10 cellular contexts compared by ENCODE assay signal in the genomic region with DNA sequence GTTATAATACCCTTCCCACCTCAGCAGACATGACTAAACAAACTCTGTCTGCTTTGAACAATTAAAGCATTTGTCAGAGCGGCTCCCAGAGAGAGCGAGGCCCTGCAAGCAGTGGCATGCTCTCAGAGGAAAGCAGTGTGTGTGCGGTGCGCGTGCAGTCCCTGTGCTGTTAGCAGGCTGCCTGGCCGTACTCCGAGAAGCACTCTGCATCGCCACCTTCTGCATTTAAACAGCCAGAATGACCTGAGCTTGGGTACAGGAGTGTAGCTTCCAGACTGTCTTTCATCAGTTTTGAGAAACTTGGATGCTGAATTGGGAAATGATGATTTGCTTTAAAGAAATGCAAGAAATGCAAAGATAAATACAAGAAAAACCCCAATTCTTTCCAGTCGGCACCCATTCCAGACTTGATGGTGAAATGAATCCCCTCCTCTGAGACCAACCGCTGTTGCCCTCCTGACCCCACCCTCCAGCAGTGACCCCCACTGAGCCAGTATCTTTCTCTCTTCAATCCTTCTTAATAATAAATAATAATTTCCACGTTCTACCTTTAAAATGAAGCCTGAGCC.
DNase-seq lines count a peak whose midpoint lies in the region; ATAC-seq and TF ChIP-seq lines count a peak whose summit lies in the region.
"Had no signal": no experiment of that assay in that cellular context is flagged by ENCODE, and none has a peak within 500 bp of the region (broad histone marks: within the 10 kb centered on the region; RNA-seq: fewer than 3 reads in every experiment).

No MANE protein-coding gene starts in this region.

- no peaks in the 10 kb centered on the region for H3K9me2 ChIP-seq in GM23338 (ENCODE audit: insufficient read depth)

- H2AFZ ChIP-seq in GM23338 (no peak overlapping the region), smooth muscle cell (ENCODE audit: low read depth) (no peak overlapping the region)

- H3K36me3 ChIP-seq in GM23338 (ENCODE audit: insufficient read depth), result no peaks in the 10 kb centered on the region
- no peaks in the 10 kb centered on the region for H3K36me3 ChIP-seq in heart left ventricle
- no peaks in the 10 kb centered on the region for H3K36me3 ChIP-seq in smooth muscle cell (ENCODE audit: low read depth)

- WGBS in heart left ventricle, 4 donors, result 45 to 68% (median 64%) methylated on average over 11 of the region's 11 CpGs
- WGBS in smooth muscle cell (ENCODE audit: low lambda C conversion rate), result 14% methylated on average over 11 of the region's 11 CpGs

- H3K4me1 ChIP-seq in GM23338 (ENCODE audit: insufficient read depth), result no peaks in the 10 kb centered on the region
- peaks cover 0 to 34% (median 11%) of the 10 kb centered on the region in 12 donors for H3K4me1 ChIP-seq in heart left ventricle
- H3K4me1 ChIP-seq in smooth muscle cell (ENCODE audit: low read depth), result peaks cover 15% of the 10 kb centered on the region

- DNase-seq in GM23338 (ENCODE audit: low spot score), result no peak
- peak in 4 of 5 donors; percentile 47 to 82 (median 76) for DNase-seq in heart left ventricle
- DNase-seq in smooth muscle cell (lab: John Stamatoyannopoulos, UW; ENCODE audit: unreplicated experiment), result no peak
- DNase-seq in SKM-1 (lab: John Stamatoyannopoulos, UW; ENCODE audit: unreplicated experiment), result no peak
- DNase-seq in HEK293T (ENCODE audit: extremely low spot score), result no peak
- DNase-seq: activated B cell treated with CpG ODN at 0.5 μM for 24 hours, naive B cell had no signal

- no peaks in the 10 kb centered on the region for H3K9me3 ChIP-seq in heart left ventricle
- no peaks in the 10 kb centered on the region for H3K9me3 ChIP-seq in smooth muscle cell (replicated peaks; ENCODE audit: low read depth)

- no peak overlapping the region for H3K27ac ChIP-seq in GM23338 (ENCODE audit: low read depth)
- peak overlapping the region in 4 of 12 donors; percentile 7 to 37 (median 14) for H3K27ac ChIP-seq in heart left ventricle
- peak overlapping the region; percentile 85 for H3K27ac ChIP-seq in smooth muscle cell (ENCODE audit: low read depth)

- peaks cover 13% of the 10 kb centered on the region for H3K27me3 Mint-ChIP-seq in GM23338 (ENCODE audit: insufficient read depth, low read depth, poor library complexity)
- H3K27me3 Mint-ChIP-seq: activated B cell treated with CpG ODN at 0.5 μM for 24 hours, naive B cell had no signal

- H3K9me3 Mint-ChIP-seq in GM23338, result no peaks in the 10 kb centered on the region
- H3K9me3 Mint-ChIP-seq: activated B cell treated with CpG ODN at 0.5 μM for 24 hours had no signal

- ATAC-seq in GM23338, result peak; percentile 22; the same call in 1 of the 3 replicates
- ATAC-seq in SK-N-SH treated with all-trans-retinoic acid at 6 μM for 48 hours, result peak; percentile 90
- ATAC-seq in heart left ventricle, result peak; percentile 78 to 89 (median 84)
- ATAC-seq in HG03520 (IDR thresholded peaks at IDR 0.05; ENCODE audit: unreplicated experiment), result no peak
- no peak for ATAC-seq in GM19023 (IDR thresholded peaks at IDR 0.05; ENCODE audit: unreplicated experiment)

- H4K20me1 ChIP-seq in GM23338 (replicated peaks; ENCODE audit: insufficient read depth), result no peaks in the 10 kb centered on the region
- no peaks in the 10 kb centered on the region for H4K20me1 ChIP-seq in smooth muscle cell (ENCODE audit: low read depth)

- H3K79me2 ChIP-seq in GM23338 (replicated peaks; ENCODE audit: insufficient read depth) (no peaks in the 10 kb centered on the region), smooth muscle cell (ENCODE audit: low read depth) (no peaks in the 10 kb centered on the region)

- H3K9ac ChIP-seq in smooth muscle cell (ENCODE audit: low read depth), result no peak overlapping the region

- no peak overlapping the region for H3K4me3 Mint-ChIP-seq in GM23338
- H3K4me3 Mint-ChIP-seq: activated B cell treated with CpG ODN at 0.5 μM for 24 hours, naive B cell had no signal

- H3K27me3 ChIP-seq in GM23338 (ENCODE audit: insufficient read depth) (no peaks in the 10 kb centered on the region), heart left ventricle (no peaks in the 10 kb centered on the region), smooth muscle cell (ENCODE audit: low read depth) (no peaks in the 10 kb centered on the region)

- no peak overlapping the region for H3K4me2 ChIP-seq in GM23338
- peak overlapping the region; percentile 62 for H3K4me2 ChIP-seq in smooth muscle cell

- POLR2A ChIA-PET in HEK293T (lab: Yijun Ruan, JAX), result no interaction called here

- H3F3A ChIP-seq in GM23338 (replicated peaks; ENCODE audit: low read depth) (no peaks in the 10 kb centered on the region), smooth muscle cell (ENCODE audit: low read depth) (peaks cover 8% of the 10 kb centered on the region)

- CTCF ChIA-PET in HEK293T (lab: Yijun Ruan, JAX), result no interaction called here

- TF ChIP-seq CTCF in GM23338 (conservative IDR thresholded peaks at IDR 0.05; ENCODE audit: low read depth in 2 of 2) (peak in 1 of 2 experiments; percentile 32; a peak in 2 of 4 replicates), heart left ventricle (IDR thresholded peaks at IDR 0.05) (peak in 4 of 12 donors; percentile 8 to 26 (median 17)), smooth muscle cell (IDR thresholded peaks at IDR 0.05; ENCODE audit: borderline replicate concordance, insufficient read depth, poor library complexity, severe bottlenecking) (no peak)

- H3K4me3 ChIP-seq in GM23338 (no peak overlapping the region), heart left ventricle (no peak overlapping the region), smooth muscle cell (no peak overlapping the region)

- H3K4me1 Mint-ChIP-seq in GM23338, result no peaks in the 10 kb centered on the region; the same call in 2 of the 3 replicates
- H3K4me1 Mint-ChIP-seq: activated B cell treated with CpG ODN at 0.5 μM for 24 hours, naive B cell had no signal

- intact Hi-C loops in heart left ventricle (cut with DNase I), result loop anchor here in 2 of 10 donors (10.0 kb wide), 2 partner anchors 65 to 135 kb away; no protein-coding TSS in a partner anchor

- no peak overlapping the region for H3K27ac Mint-ChIP-seq in GM23338
- H3K27ac Mint-ChIP-seq: activated B cell treated with CpG ODN at 0.5 μM for 24 hours had no signal

- no peaks in the 10 kb centered on the region for H3K36me3 Mint-ChIP-seq in GM23338 (ENCODE audit: low read depth)

- no peak for TF ChIP-seq POLR2A in heart left ventricle (IDR thresholded peaks at IDR 0.05)

TF ChIP-seq in GM23338, 12 proteins besides CTCF, POLR2A, EP300 and RAD21 (continues in another document):
- TF ChIP-seq STAT1 (IDR thresholded peaks at IDR 0.05; ENCODE audit: unreplicated experiment), result no peak
- TF ChIP-seq CREB1 (CRISPR knock-in tag; IDR thresholded peaks at IDR 0.05; ENCODE audit: low read depth), result no peak
- no peak for TF ChIP-seq POLR2AphosphoS5 (IDR thresholded peaks at IDR 0.05; ENCODE audit: low read depth)
- TF ChIP-seq, protein P1, sequence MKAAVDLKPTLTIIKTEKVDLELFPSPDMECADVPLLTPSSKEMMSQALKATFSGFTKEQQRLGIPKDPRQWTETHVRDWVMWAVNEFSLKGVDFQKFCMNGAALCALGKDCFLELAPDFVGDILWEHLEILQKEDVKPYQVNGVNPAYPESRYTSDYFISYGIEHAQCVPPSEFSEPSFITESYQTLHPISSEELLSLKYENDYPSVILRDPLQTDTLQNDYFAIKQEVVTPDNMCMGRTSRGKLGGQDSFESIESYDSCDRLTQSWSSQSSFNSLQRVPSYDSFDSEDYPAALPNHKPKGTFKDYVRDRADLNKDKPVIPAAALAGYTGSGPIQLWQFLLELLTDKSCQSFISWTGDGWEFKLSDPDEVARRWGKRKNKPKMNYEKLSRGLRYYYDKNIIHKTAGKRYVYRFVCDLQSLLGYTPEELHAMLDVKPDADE (IDR thresholded peaks at IDR 0.05), result no peak
- TF ChIP-seq ZNF114 (CRISPR knock-in tag; IDR thresholded peaks at IDR 0.05), result no peak
- no peak for TF ChIP-seq JUNB (IDR thresholded peaks at IDR 0.05; ENCODE audit: unreplicated experiment)

TF ChIP-seq in SK-N-SH treated with all-trans-retinoic acid at 6 μM for 48 hours, 23 proteins besides CTCF, POLR2A, EP300 and RAD21 (continues in another document):
- TF ChIP-seq ZNF70 (CRISPR knock-in tag; IDR thresholded peaks at IDR 0.05) (no peak), ZNF8 (CRISPR knock-in tag; IDR thresholded peaks at IDR 0.05) (no peak), RARB (CRISPR knock-in tag; IDR thresholded peaks at IDR 0.05) (no peak), TOX (CRISPR knock-in tag; IDR thresholded peaks at IDR 0.05; ENCODE audit: borderline replicate concordance) (no peak), BACH2 (CRISPR knock-in tag; IDR thresholded peaks at IDR 0.05; ENCODE audit: borderline replicate concordance) (no peak), TCF4 (CRISPR knock-in tag; IDR thresholded peaks at IDR 0.05; ENCODE audit: borderline replicate concordance) (no peak), PPARA (CRISPR knock-in tag; IDR thresholded peaks at IDR 0.05; ENCODE audit: borderline replicate concordance) (no peak)

TF ChIP-seq in HEK293T, 16 proteins besides CTCF, POLR2A, EP300 and RAD21:
- TF ChIP-seq TARDBP (IDR thresholded peaks at IDR 0.05) (no peak), NFRKB (IDR thresholded peaks at IDR 0.05) (no peak), LEF1 (IDR thresholded peaks at IDR 0.05; ENCODE audit: borderline replicate concordance) (no peak), BHLHE40 (IDR thresholded peaks at IDR 0.05; ENCODE audit: borderline replicate concordance) (no peak), L3MBTL2 (conservative IDR thresholded peaks at IDR 0.05) (no peak), ARNT (IDR thresholded peaks at IDR 0.05) (no peak), ELF4 (IDR thresholded peaks at IDR 0.05) (no peak), HDGF (IDR thresholded peaks at IDR 0.05; ENCODE audit: borderline replicate concordance) (no peak), FOXA1 (IDR thresholded peaks at IDR 0.05) (no peak), FOXK2 (IDR thresholded peaks at IDR 0.05) (no peak), SUZ12 (IDR thresholded peaks at IDR 0.05) (no peak), ZNF384 (IDR thresholded peaks at IDR 0.05) (no peak), FOXM1 (IDR thresholded peaks at IDR 0.05; ENCODE audit: borderline replicate concordance) (no peak), CTBP1 (IDR thresholded peaks at IDR 0.05; ENCODE audit: borderline replicate concordance) (no peak), SP1 (IDR thresholded peaks at IDR 0.05) (no peak)
- TF ChIP-seq, protein P2, sequence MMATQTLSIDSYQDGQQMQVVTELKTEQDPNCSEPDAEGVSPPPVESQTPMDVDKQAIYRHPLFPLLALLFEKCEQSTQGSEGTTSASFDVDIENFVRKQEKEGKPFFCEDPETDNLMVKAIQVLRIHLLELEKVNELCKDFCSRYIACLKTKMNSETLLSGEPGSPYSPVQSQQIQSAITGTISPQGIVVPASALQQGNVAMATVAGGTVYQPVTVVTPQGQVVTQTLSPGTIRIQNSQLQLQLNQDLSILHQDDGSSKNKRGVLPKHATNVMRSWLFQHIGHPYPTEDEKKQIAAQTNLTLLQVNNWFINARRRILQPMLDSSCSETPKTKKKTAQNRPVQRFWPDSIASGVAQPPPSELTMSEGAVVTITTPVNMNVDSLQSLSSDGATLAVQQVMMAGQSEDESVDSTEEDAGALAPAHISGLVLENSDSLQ (IDR thresholded peaks at IDR 0.05), result no peak

Comparison
In these comparisons a context has a peak if more than half of its experiments do, and no peak if none do; other contexts are left out.
1. ATAC-seq: peak in GM23338 (single experiment), SK-N-SH treated with all-trans-retinoic acid at 6 μM for 48 hours (single experiment) and heart left ventricle (4 of 4); none in HG03520 (single experiment) and GM19023 (single experiment).
2. DNase-seq: peak in heart left ventricle (4 of 5); none in GM23338 (single experiment), smooth muscle cell (single experiment), SKM-1 (single experiment) and HEK293T (single experiment).